ENCODE assay signal across 9 cellular contexts in genomic region chr5:1208743-1209551, GRCh38. TPM values are rescaled to one million over a fixed set of nuclear protein-coding genes. Genes with fewer than 3 reads are reported as not detected.
DNase-seq lines count a peak whose midpoint lies in the region; ATAC-seq and TF ChIP-seq lines count a peak whose summit lies in the region.
"Had no signal": no experiment of that assay in that cellular context is flagged by ENCODE, and none has a peak within 500 bp of the region (broad histone marks: within the 10 kb centered on the region; RNA-seq: fewer than 3 reads in every experiment).

No MANE protein-coding gene starts in this region.

- CTCF ChIA-PET in GM10248 (lab: Yijun Ruan, JAX): interaction anchor here (1.3 kb wide), 1 partner anchor 436 kb away, joined by 3 read pairs; no protein-coding TSS in a partner anchor

- DNase-seq in GM10248 (ENCODE audit: extremely low spot score) (no peak), NCI-H460 (ENCODE audit: extremely low read depth, low read depth) (peak; percentile 42), endodermal cell (no peak), retina (peak; percentile 62), globus pallidus (ENCODE audit: low spot score) (no peak), midbrain (lab: John Stamatoyannopoulos, UW) (no peak)
- DNase-seq: sigmoid colon had no signal

- peaks cover 3% of the 10 kb centered on the region for H3K27me3 Mint-ChIP-seq in endodermal cell (ENCODE audit: insufficient read depth)

- peak; percentile 21 for TF ChIP-seq CTCF in GM10248 (IDR thresholded peaks at IDR 0.05; ENCODE audit: control extremely low read depth, extremely low read depth, low read depth, missing control alignments)
- peak; percentile 43 for TF ChIP-seq CTCF in endodermal cell (conservative IDR thresholded peaks at IDR 0.05)

- H3K4me1 Mint-ChIP-seq in endodermal cell: peaks cover 5% of the 10 kb centered on the region

- H3K36me3 ChIP-seq in endodermal cell (ENCODE audit: control insufficient read depth, insufficient read depth, low read length): no peaks in the 10 kb centered on the region
- H3K36me3 ChIP-seq: sigmoid colon had no signal

- H3K27ac ChIP-seq in endodermal cell (ENCODE audit: low read depth, low read length): no peak overlapping the region
- H3K27ac ChIP-seq: sigmoid colon had no signal

- H3K36me3 Mint-ChIP-seq in endodermal cell (ENCODE audit: low read depth): no peaks in the 10 kb centered on the region

- no peaks in the 10 kb centered on the region for H3K9me3 ChIP-seq in endodermal cell (ENCODE audit: control insufficient read depth, low read length)
- H3K9me3 ChIP-seq: sigmoid colon had no signal

- no peaks in the 10 kb centered on the region for H3K4me1 ChIP-seq in endodermal cell (ENCODE audit: control insufficient read depth, insufficient read depth, low read length)
- H3K4me1 ChIP-seq: sigmoid colon had no signal

- no peak overlapping the region for H3K9ac ChIP-seq in endodermal cell (ENCODE audit: extremely low read depth, low read length, poor library complexity, severe bottlenecking)

- POLR2A ChIA-PET in GM10248 (lab: Yijun Ruan, JAX): no interaction called here

- H3K27ac Mint-ChIP-seq in endodermal cell: no peak overlapping the region

- no peak overlapping the region for H3K4me3 ChIP-seq in endodermal cell (ENCODE audit: low read length)
- H3K4me3 ChIP-seq: sigmoid colon had no signal

- H3K9me3 Mint-ChIP-seq in endodermal cell: no peaks in the 10 kb centered on the region

- ATAC-seq in HG03108 (IDR thresholded peaks at IDR 0.05; ENCODE audit: unreplicated experiment) (no peak), GM21529 (IDR thresholded peaks at IDR 0.05; ENCODE audit: unreplicated experiment) (no peak)

- WGBS in endodermal cell (ENCODE audit: insufficient coverage in 1 of 2, insufficient read length in 1 of 2), 2 experiments: 90 to 92% methylated on average over 3 to 24 of the region's 24 CpGs

- no peak overlapping the region for H3K4me3 Mint-ChIP-seq in endodermal cell

- H3K27me3 ChIP-seq in endodermal cell (ENCODE audit: control insufficient read depth, insufficient read depth, low read length, poor library complexity, severe bottlenecking): no peaks in the 10 kb centered on the region

RNA-seq across cellular contexts. Expression of gene SLC6A19, which starts 7.6 kb away (rescaled TPM):
- not detected in 2 replicates for total RNA-seq in NCI-H460 (2014; rRNA removed; shearing (Covaris generic))
- not detected in 2 replicates for polyA plus RNA-seq in NCI-H460 (2014; cell fraction: nucleus; rRNA removed)
- total RNA-seq in endodermal cell: under 1 TPM; 0.09 to 0.15 TPM
- not detected for polyA plus RNA-seq in endodermal cell (2013, experiment 1 of 2)
- not detected for polyA plus RNA-seq in endodermal cell (2013, experiment 2 of 2)
- total RNA-seq: sigmoid colon had no signal

RNA-seq across cellular contexts. Expression of gene SLC6A18, which starts 16.2 kb away (rescaled TPM):
- total RNA-seq in NCI-H460 (2014; rRNA removed; shearing (Covaris generic)): not detected in 2 replicates
- polyA plus RNA-seq in NCI-H460 (2014; cell fraction: nucleus; rRNA removed): not detected in 2 replicates
- total RNA-seq in endodermal cell: not detected
- polyA plus RNA-seq in endodermal cell (2013, experiment 1 of 2): not detected
- polyA plus RNA-seq in endodermal cell (2013, experiment 2 of 2): not detected
- total RNA-seq: sigmoid colon had no signal

Comparison
In these comparisons a context has a peak if more than half of its experiments do, and no peak if none do; other contexts are left out.
1. DNase-seq: peak in NCI-H460 (single experiment) and retina (single experiment); none in GM10248 (single experiment), endodermal cell (single experiment), globus pallidus (single experiment) and midbrain (single experiment).